In genomic region chr3:142433110-142433509, GRCh38 we compare ENCODE assay signal across 30 cellular contexts. TPM values are rescaled to one million over a fixed set of nuclear protein-coding genes. Genes with fewer than 3 reads are reported as not detected.
DNase-seq lines count a peak whose midpoint lies in the region; ATAC-seq and TF ChIP-seq lines count a peak whose summit lies in the region.
"Had no signal": no experiment of that assay in that cellular context is flagged by ENCODE, and none has a peak within 500 bp of the region (broad histone marks: within the 10 kb centered on the region; RNA-seq: fewer than 3 reads in every experiment).

No MANE protein-coding gene starts in this region.

- ATAC-seq in GM18909 (IDR thresholded peaks at IDR 0.05; ENCODE audit: poor library complexity, unreplicated experiment) (peak; percentile 77), GM21423 (IDR thresholded peaks at IDR 0.05; ENCODE audit: unreplicated experiment) (peak; percentile 74), HG03175 (IDR thresholded peaks at IDR 0.05; ENCODE audit: unreplicated experiment) (peak; percentile 70), T-helper 17 cell (no peak)
- ATAC-seq: activated naive CD4-positive, alpha-beta T cell treated with anti-CD3 and anti-CD28 coated beads, Interleukin-2, amount 50 U/mL, for 72 hours; gastroesophageal sphincter; GM23338; K562; pancreas had no signal

- peak overlapping the region; percentile 78 for H3K27ac Mint-ChIP-seq in endothelial cell (ENCODE audit: unreplicated experiment)
- H3K27ac Mint-ChIP-seq in T-helper 17 cell, result no peak overlapping the region
- H3K27ac Mint-ChIP-seq: activated naive CD4-positive, alpha-beta T cell treated with anti-CD3 and anti-CD28 coated beads, Interleukin-2, amount 50 U/mL, for 72 hours; GM23338 had no signal

- DNase-seq in endothelial cell (ENCODE audit: low spot score) (no peak), T-helper 17 cell (no peak), NCI-H510A treated with DMSO at 0.1 percent for 48 hours (lab: John Stamatoyannopoulos, UW) (no peak), HK-2 (ENCODE audit: unreplicated experiment) (no peak)
- no peak for DNase-seq in activated CD4-positive, alpha-beta T cell treated with anti-CD3 and anti-CD28 coated beads for 1 hour
- DNase-seq: activated CD4-positive, alpha-beta T cell treated with anti-CD3 and anti-CD28 coated beads for 4 hours; activated CD8-positive, alpha-beta memory T cell treated with anti-CD3 and anti-CD28 coated beads for 24 hours; activated T-cell treated with anti-CD3 and anti-CD28 coated beads for 4 hours; amygdala; brain microvascular endothelial cell; cerebellar nuclear complex; hypothalamus; immature natural killer cell; mesenchymal stem cell; NCI-H1048; NCI-H446 treated with DMSO at 0.1 percent for 48 hours; pancreas; stimulated activated naive CD4-positive, alpha-beta T cell treated with Interleukin-2 at 50 U/mL for 16 hours; SW 1271; T-helper 9 cell; upper lobe of left lung had no signal

- peaks cover 42% of the 10 kb centered on the region for H3K36me3 Mint-ChIP-seq in endothelial cell (ENCODE audit: low read depth, unreplicated experiment)
- peaks cover 19% of the 10 kb centered on the region for H3K36me3 Mint-ChIP-seq in T-helper 17 cell (ENCODE audit: low read depth)

- no peaks in the 10 kb centered on the region for H3K9me3 ChIP-seq in T-helper 17 cell (ENCODE audit: control insufficient read depth, low read length, poor library complexity, severe bottlenecking)
- H3K9me3 ChIP-seq: gastroesophageal sphincter, pancreas, suprapubic skin, upper lobe of left lung had no signal

- H3K9me3 Mint-ChIP-seq in endothelial cell (ENCODE audit: unreplicated experiment), result no peaks in the 10 kb centered on the region
- H3K9me3 Mint-ChIP-seq: activated naive CD4-positive, alpha-beta T cell treated with anti-CD3 and anti-CD28 coated beads, Interleukin-2, amount 50 U/mL, for 72 hours; GM23338; immature natural killer cell; neural crest cell had no signal

- peaks cover 4% of the 10 kb centered on the region for H3K27me3 Mint-ChIP-seq in endothelial cell (ENCODE audit: unreplicated experiment)
- no peaks in the 10 kb centered on the region for H3K27me3 Mint-ChIP-seq in T-helper 17 cell

- no peak overlapping the region for H3K4me3 Mint-ChIP-seq in endothelial cell (ENCODE audit: unreplicated experiment)
- H3K4me3 Mint-ChIP-seq in T-helper 17 cell, result no peak overlapping the region
- H3K4me3 Mint-ChIP-seq: GM23338, immature natural killer cell, neural crest cell had no signal

- no peak for TF ChIP-seq CTCF in endothelial cell (IDR thresholded peaks at IDR 0.05; ENCODE audit: unreplicated experiment)

- H3K4me1 Mint-ChIP-seq in endothelial cell (ENCODE audit: unreplicated experiment), result peaks cover 25% of the 10 kb centered on the region
- H3K4me1 Mint-ChIP-seq in T-helper 17 cell, result peaks cover 25% of the 10 kb centered on the region
- H3K4me1 Mint-ChIP-seq: neural crest cell had no signal

RNA-seq across cellular contexts. Expression of gene XRN1, which starts 14.7 kb away (rescaled TPM):
- total RNA-seq in endothelial cell (ENCODE audit: unreplicated experiment) (50.1 TPM), T-helper 17 cell (10 to 100 TPM; 77.3 to 94.6 TPM)
